In the genomic region with DNA sequence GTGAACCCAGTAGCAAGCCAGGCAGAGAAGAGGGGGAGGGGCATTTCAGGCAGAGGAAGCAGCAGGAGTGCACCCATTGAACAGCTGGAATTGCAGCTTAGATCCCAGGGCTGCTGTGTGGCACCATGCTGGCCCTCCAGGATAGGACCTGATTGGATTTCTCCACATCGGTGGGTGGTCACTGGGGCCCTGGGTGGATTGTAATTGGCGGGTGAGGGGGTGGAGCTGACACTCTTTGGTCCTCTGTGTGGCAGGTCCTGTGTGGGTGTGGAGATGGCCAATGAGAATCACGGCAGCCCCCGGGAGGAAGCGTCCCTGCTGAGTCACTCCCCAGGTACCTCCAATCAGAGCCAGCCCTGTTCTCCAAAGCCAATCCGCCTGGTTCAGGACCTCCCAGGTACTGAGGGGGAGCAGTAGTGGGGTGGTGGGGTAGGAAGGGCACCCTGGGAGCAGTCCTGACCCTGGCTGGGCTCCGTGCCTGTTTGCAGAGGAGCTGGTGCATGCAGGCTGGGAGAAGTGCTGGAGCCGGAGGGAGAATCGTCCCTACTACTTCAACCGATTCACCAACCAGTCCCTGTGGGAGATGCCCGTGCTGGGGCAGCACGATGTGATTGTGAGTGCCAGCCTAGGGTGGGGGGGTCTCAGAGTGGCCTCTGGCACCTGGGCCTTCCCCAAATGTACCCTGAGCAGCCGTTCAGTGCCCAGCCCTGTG, we compare ENCODE assay signal across 1 cellular context.
TF ChIP-seq lines count a peak whose summit lies in the region.

No MANE protein-coding gene starts in this region.

TF ChIP-seq in HEK293, 187 proteins besides CTCF, POLR2A, EP300 and RAD21 (continued from another document):
- TF ChIP-seq, protein P1, sequence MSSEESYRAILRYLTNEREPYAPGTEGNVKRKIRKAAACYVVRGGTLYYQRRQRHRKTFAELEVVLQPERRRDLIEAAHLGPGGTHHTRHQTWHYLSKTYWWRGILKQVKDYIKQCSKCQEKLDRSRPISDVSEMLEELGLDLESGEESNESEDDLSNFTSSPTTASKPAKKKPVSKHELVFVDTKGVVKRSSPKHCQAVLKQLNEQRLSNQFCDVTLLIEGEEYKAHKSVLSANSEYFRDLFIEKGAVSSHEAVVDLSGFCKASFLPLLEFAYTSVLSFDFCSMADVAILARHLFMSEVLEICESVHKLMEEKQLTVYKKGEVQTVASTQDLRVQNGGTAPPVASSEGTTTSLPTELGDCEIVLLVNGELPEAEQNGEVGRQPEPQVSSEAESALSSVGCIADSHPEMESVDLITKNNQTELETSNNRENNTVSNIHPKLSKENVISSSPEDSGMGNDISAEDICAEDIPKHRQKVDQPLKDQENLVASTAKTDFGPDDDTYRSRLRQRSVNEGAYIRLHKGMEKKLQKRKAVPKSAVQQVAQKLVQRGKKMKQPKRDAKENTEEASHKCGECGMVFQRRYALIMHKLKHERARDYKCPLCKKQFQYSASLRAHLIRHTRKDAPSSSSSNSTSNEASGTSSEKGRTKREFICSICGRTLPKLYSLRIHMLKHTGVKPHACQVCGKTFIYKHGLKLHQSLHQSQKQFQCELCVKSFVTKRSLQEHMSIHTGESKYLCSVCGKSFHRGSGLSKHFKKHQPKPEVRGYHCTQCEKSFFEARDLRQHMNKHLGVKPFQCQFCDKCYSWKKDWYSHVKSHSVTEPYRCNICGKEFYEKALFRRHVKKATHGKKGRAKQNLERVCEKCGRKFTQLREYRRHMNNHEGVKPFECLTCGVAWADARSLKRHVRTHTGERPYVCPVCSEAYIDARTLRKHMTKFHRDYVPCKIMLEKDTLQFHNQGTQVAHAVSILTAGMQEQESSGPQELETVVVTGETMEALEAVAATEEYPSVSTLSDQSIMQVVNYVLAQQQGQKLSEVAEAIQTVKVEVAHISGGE (tag by site-specific recombination; conservative IDR thresholded peaks at IDR 0.05; ENCODE audit: low read depth), result no peak
- TF ChIP-seq ZNF350 (tag by site-specific recombination; IDR thresholded peaks at IDR 0.05) (no peak), SP2 (tag by site-specific recombination; IDR thresholded peaks at IDR 0.05) (peak; percentile 67), ZNF624 (tag by site-specific recombination; IDR thresholded peaks at IDR 0.05) (no peak), ZNF843 (tag by site-specific recombination; IDR thresholded peaks at IDR 0.05) (no peak), ZNF837 (tag by site-specific recombination; IDR thresholded peaks at IDR 0.05) (no peak), ZNF112 (tag by site-specific recombination; IDR thresholded peaks at IDR 0.05) (no peak), ZNF391 (tag by site-specific recombination; IDR thresholded peaks at IDR 0.05; ENCODE audit: borderline replicate concordance, low read depth) (no peak), ZNF132 (tag by site-specific recombination; IDR thresholded peaks at IDR 0.05; ENCODE audit: borderline replicate concordance) (no peak), ZNF23 (tag by site-specific recombination; IDR thresholded peaks at IDR 0.05; ENCODE audit: borderline replicate concordance) (no peak), ZBTB1 (tag by site-specific recombination; IDR thresholded peaks at IDR 0.05) (no peak)
- TF ChIP-seq, protein P2, sequence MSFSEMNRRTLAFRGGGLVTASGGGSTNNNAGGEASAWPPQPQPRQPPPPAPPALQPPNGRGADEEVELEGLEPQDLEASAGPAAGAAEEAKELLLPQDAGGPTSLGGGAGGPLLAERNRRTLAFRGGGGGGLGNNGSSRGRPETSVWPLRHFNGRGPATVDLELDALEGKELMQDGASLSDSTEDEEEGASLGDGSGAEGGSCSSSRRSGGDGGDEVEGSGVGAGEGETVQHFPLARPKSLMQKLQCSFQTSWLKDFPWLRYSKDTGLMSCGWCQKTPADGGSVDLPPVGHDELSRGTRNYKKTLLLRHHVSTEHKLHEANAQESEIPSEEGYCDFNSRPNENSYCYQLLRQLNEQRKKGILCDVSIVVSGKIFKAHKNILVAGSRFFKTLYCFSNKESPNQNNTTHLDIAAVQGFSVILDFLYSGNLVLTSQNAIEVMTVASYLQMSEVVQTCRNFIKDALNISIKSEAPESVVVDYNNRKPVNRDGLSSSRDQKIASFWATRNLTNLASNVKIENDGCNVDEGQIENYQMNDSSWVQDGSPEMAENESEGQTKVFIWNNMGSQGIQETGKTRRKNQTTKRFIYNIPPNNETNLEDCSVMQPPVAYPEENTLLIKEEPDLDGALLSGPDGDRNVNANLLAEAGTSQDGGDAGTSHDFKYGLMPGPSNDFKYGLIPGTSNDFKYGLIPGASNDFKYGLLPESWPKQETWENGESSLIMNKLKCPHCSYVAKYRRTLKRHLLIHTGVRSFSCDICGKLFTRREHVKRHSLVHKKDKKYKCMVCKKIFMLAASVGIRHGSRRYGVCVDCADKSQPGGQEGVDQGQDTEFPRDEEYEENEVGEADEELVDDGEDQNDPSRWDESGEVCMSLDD (tag by site-specific recombination; IDR thresholded peaks at IDR 0.05), result no peak
- TF ChIP-seq, protein P3, sequence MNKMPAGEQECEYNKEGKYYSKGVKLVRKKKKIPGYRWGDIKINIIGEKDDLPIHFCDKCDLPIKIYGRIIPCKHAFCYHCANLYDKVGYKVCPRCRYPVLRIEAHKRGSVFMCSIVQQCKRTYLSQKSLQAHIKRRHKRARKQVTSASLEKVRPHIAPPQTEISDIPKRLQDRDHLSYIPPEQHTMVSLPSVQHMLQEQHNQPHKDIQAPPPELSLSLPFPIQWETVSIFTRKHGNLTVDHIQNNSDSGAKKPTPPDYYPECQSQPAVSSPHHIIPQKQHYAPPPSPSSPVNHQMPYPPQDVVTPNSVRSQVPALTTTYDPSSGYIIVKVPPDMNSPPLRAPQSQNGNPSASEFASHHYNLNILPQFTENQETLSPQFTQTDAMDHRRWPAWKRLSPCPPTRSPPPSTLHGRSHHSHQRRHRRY (tag by site-specific recombination; IDR thresholded peaks at IDR 0.05), result no peak
- TF ChIP-seq, protein P4, sequence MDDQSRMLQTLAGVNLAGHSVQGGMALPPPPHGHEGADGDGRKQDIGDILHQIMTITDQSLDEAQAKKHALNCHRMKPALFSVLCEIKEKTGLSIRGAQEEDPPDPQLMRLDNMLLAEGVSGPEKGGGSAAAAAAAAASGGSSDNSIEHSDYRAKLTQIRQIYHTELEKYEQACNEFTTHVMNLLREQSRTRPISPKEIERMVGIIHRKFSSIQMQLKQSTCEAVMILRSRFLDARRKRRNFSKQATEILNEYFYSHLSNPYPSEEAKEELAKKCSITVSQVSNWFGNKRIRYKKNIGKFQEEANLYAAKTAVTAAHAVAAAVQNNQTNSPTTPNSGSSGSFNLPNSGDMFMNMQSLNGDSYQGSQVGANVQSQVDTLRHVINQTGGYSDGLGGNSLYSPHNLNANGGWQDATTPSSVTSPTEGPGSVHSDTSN (CRISPR knock-in tag; IDR thresholded peaks at IDR 0.05), result no peak
- TF ChIP-seq, protein P5, sequence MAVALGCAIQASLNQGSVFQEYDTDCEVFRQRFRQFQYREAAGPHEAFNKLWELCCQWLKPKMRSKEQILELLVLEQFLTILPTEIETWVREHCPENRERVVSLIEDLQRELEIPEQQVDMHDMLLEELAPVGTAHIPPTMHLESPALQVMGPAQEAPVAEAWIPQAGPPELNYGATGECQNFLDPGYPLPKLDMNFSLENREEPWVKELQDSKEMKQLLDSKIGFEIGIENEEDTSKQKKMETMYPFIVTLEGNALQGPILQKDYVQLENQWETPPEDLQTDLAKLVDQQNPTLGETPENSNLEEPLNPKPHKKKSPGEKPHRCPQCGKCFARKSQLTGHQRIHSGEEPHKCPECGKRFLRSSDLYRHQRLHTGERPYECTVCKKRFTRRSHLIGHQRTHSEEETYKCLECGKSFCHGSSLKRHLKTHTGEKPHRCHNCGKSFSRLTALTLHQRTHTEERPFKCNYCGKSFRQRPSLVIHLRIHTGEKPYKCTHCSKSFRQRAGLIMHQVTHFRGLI (tag by site-specific recombination; IDR thresholded peaks at IDR 0.05), result no peak
